In the genomic region with DNA sequence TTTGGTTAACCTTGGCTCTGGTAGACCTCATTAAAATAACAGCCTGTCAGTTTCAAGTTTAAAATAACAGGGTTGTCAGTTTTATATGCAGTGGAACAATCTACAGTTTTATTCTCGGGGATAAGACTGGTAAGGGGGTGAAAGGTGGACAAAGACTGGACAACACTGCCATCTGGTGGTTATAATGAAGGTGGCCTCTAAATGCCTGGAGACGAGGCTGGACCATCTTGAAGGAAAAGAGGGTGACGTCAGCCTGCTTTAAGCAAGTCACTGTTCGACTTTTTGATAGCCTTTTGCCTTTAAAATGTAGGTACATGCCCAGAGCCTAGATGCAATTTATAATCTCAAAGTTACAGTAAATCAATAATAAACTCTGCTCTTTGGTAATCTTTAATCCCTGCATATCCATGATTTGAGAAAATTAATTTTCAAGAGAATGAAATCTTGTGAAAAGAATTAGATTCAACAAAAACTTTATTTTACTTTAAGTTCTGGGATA, we compare ENCODE assay signal across 8 cellular contexts.
DNase-seq lines count a peak whose midpoint lies in the region; ATAC-seq, FAIRE-seq and TF ChIP-seq lines count a peak whose summit lies in the region.

No MANE protein-coding gene starts in this region.

- H3K27ac ChIP-seq in VCaP = no peak overlapping the region
- no peak overlapping the region for H3K27ac ChIP-seq in kidney (ENCODE audit: low read depth in 2 of 2, low read length in 2 of 2)

- H3K4me1 ChIP-seq in BE2C (no peaks in the 10 kb centered on the region), kidney (ENCODE audit: control insufficient read depth in 1 of 2, insufficient read depth in 1 of 2, low read depth in 1 of 2, low read length in 2 of 2) (no peaks in the 10 kb centered on the region)

- H3K36me3 ChIP-seq in BE2C (no peaks in the 10 kb centered on the region), bronchial epithelial cell (ENCODE audit: control insufficient read depth, insufficient read depth, low read length) (no peaks in the 10 kb centered on the region), kidney (ENCODE audit: control insufficient read depth in 1 of 2, insufficient read depth in 2 of 2, low read length in 2 of 2) (no peaks in the 10 kb centered on the region)

- H3K27me3 ChIP-seq in BE2C (no peaks in the 10 kb centered on the region), bronchial epithelial cell (ENCODE audit: control insufficient read depth, insufficient read depth, low read length) (no peaks in the 10 kb centered on the region)

- no peak overlapping the region for H3K9ac ChIP-seq in kidney (ENCODE audit: low read length in 2 of 2)

- DNase-seq in BE2C (peak; percentile 53), NCI-H2171 treated with DMSO at 0.1 percent for 48 hours (lab: John Stamatoyannopoulos, UW) (peak; percentile 91), bronchial epithelial cell (ENCODE audit: low read depth) (peak; percentile 78), kidney (no peak)
- peak; percentile 67 for DNase-seq in stimulated activated CD4-positive, alpha-beta T cell treated with anti-CD3 and anti-CD28 coated beads, Interleukin-2, amount 100 ng/mL, for 4 hours (ENCODE audit: low read depth)

- H3K9me3 ChIP-seq in BE2C = no peaks in the 10 kb centered on the region
- H3K9me3 ChIP-seq in kidney (ENCODE audit: control insufficient read depth in 1 of 2, low read length in 2 of 2) = no peaks in the 10 kb centered on the region

- no peak for FAIRE-seq in bronchial epithelial cell (lab: Jason Lieb, UNC)
- FAIRE-seq in kidney (lab: Jason Lieb, UNC) = peak; percentile 6

- ATAC-seq in GM19023 (IDR thresholded peaks at IDR 0.05; ENCODE audit: unreplicated experiment) = peak; percentile 99
- ATAC-seq in HG03135 (IDR thresholded peaks at IDR 0.05; ENCODE audit: unreplicated experiment) = peak; percentile 99

- TF ChIP-seq CTCF in BE2C (IDR thresholded peaks at IDR 0.05; ENCODE audit: low read depth, low read length) (peak; percentile 84), VCaP (conservative IDR thresholded peaks at IDR 0.05) (peak; percentile 80), bronchial epithelial cell (IDR thresholded peaks at IDR 0.05; ENCODE audit: insufficient read depth, low read length, severe bottlenecking) (peak; percentile 72), kidney (IDR thresholded peaks at IDR 0.05; ENCODE audit: borderline replicate concordance, extremely low read depth, insufficient read depth) (peak; percentile 77)

- intact Hi-C loops in kidney (cut with DNase I) = no loop called here

- H3K4me3 ChIP-seq in BE2C (ENCODE audit: low read depth, low read length) (no peak overlapping the region), bronchial epithelial cell (ENCODE audit: low read depth, low read length) (no peak overlapping the region), kidney (ENCODE audit: low read length in 2 of 2) (no peak overlapping the region)
